Comparison of ENCODE assay signal across 10 cellular contexts in the genomic region with DNA sequence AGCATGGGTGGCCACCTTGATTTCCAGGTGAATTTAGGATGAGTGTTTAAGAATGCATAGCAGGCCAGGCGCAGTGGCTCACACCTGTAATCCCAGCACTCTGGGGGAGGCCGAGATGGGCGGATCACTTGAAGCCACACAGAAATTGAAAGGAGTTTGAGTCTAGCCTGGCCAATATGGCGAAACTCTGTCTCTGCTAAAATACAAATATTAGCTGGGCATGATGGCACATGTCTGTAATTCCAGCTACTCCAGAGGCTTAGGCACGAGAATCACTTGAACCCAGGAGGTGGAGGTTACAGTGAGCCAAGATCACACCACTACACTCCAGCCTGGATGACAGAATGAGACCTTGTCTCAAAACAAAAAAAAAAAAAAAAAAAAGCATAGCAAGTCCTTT. TPM values are rescaled to one million over a fixed set of nuclear protein-coding genes. Genes with fewer than 3 reads are reported as not detected.
DNase-seq lines count a peak whose midpoint lies in the region; ATAC-seq, FAIRE-seq and TF ChIP-seq lines count a peak whose summit lies in the region.
"Not testable (repeated sequence)": the region's sequence is repeated elsewhere in the genome, so short reads cannot be mapped to it uniquely, and the experiment has no call there.
"Had no signal": no experiment of that assay in that cellular context is flagged by ENCODE, and none has a peak within 500 bp of the region (broad histone marks: within the 10 kb centered on the region; RNA-seq: fewer than 3 reads in every experiment).

No MANE protein-coding gene starts in this region.

- TF ChIP-seq POLR2A in HCT116 (IDR thresholded peaks at IDR 0.05; ENCODE audit: borderline replicate concordance, extremely low read depth, insufficient read depth, insufficient read length); esophagus squamous epithelium (IDR thresholded peaks at IDR 0.05): not testable (repeated sequence)

- FAIRE-seq in keratinocyte (lab: Jason Lieb, UNC) = not testable (repeated sequence)

- POLR2A ChIA-PET in HCT116 (lab: Charles Lee) = not testable (repeated sequence)
- POLR2A ChIA-PET in MCF 10A (lab: Yijun Ruan, JAX) = interaction anchor here (1.2 to 1.8 kb wide), 3 partner anchors 9 to 44 kb away, joined by 3 to 4 read pairs (median 3); no protein-coding TSS in a partner anchor

- not testable (repeated sequence) for H4K20me1 ChIP-seq in BLaER1; HCT116 (ENCODE audit: insufficient read depth); keratinocyte (ENCODE audit: control insufficient read depth, extremely low read depth, insufficient read depth, low read length)

- H3K79me2 ChIP-seq in HCT116 (ENCODE audit: insufficient read depth, low read length) (peaks cover 21% of the 10 kb centered on the region), keratinocyte (ENCODE audit: control insufficient read depth, insufficient read depth, low read length) (peaks cover 16% of the 10 kb centered on the region)

- H3K27ac ChIP-seq in BLaER1; keratinocyte (ENCODE audit: control insufficient read depth, insufficient read depth, low read length): not testable (repeated sequence)
- peak overlapping the region; percentile 1; the same call in 1 of the 2 replicates for H3K27ac ChIP-seq in HCT116 (ENCODE audit: low read depth, low read length)
- peak overlapping the region; percentile 14 for H3K27ac ChIP-seq in RWPE2 (ENCODE audit: poor library complexity, severe bottlenecking)
- peak overlapping the region; percentile 31 to 76 (median 54) for H3K27ac ChIP-seq in esophagus squamous epithelium

- H3K9me2 ChIP-seq in HCT116 (ENCODE audit: insufficient read depth) = not testable (repeated sequence)

- H3K9me1 ChIP-seq in keratinocyte (ENCODE audit: control insufficient read depth, extremely low read depth, insufficient read depth, low read length) = not testable (repeated sequence)

- CTCF ChIA-PET in HCT116 (lab: Charles Lee); MCF 10A (lab: Yijun Ruan, JAX): not testable (repeated sequence)

- RAD21 ChIA-PET in HCT116 (lab: Charles Lee; ENCODE audit: low non-redundant PET in 1 of 2, low total read pairs in 2 of 2, uncharacterized antibody in 2 of 2, unreplicated experiment in 2 of 2) = not testable (repeated sequence)

- not testable (repeated sequence) for H3K4me1 Mint-ChIP-seq in MCF 10A (ENCODE audit: insufficient read depth, unreplicated experiment)
- H3K4me1 Mint-ChIP-seq in neural crest cell = peaks cover 14% of the 10 kb centered on the region

- not testable (repeated sequence) for TF ChIP-seq CTCF in HCT116 (IDR thresholded peaks at IDR 0.05 in 2 of 3, conservative IDR thresholded peaks at IDR 0.05 in 1 of 3; ENCODE audit: borderline replicate concordance in 1 of 3, insufficient read depth in 1 of 3, low read depth in 2 of 3, low read length in 2 of 3); RWPE2 (IDR thresholded peaks at IDR 0.05; ENCODE audit: poor library complexity, severe bottlenecking); MCF 10A (IDR thresholded peaks at IDR 0.05; ENCODE audit: unreplicated experiment); epithelial cell of esophagus (IDR thresholded peaks at IDR 0.05; ENCODE audit: insufficient read depth, low read depth, low read length, missing control alignments); esophagus squamous epithelium (IDR thresholded peaks at IDR 0.05); keratinocyte (optimal IDR thresholded peaks at IDR 0.05 in 1 of 3, IDR thresholded peaks at IDR 0.05 in 1 of 3, conservative IDR thresholded peaks at IDR 0.05 in 1 of 3; ENCODE audit: extremely low read depth in 1 of 3, insufficient read depth in 2 of 3, low read length in 3 of 3); neural crest cell (conservative IDR thresholded peaks at IDR 0.05)

- H3K4me3 ChIP-seq in BLaER1; HCT116 (replicated peaks in 1 of 2; ENCODE audit: low read depth in 1 of 2, low read length in 2 of 2); RWPE2 (ENCODE audit: severe bottlenecking); epithelial cell of esophagus (ENCODE audit: low read length); esophagus squamous epithelium; keratinocyte (ENCODE audit: control insufficient read depth in 2 of 3, extremely low read depth in 1 of 3, insufficient read depth in 2 of 3, low read depth in 1 of 3, low read length in 3 of 3): not testable (repeated sequence)

- 31 to 55% methylated on average over 5 of the region's 5 CpGs for WGBS in esophagus squamous epithelium, 2 donors

- H3K36me3 Mint-ChIP-seq in MCF 10A (ENCODE audit: insufficient read depth, unreplicated experiment); neural crest cell (ENCODE audit: low read depth): not testable (repeated sequence)

- H3K9me3 Mint-ChIP-seq in MCF 10A (ENCODE audit: unreplicated experiment); neural crest cell: not testable (repeated sequence)

- not testable (repeated sequence) for H3K27ac Mint-ChIP-seq in MCF 10A (ENCODE audit: low read depth, unreplicated experiment); neural crest cell (ENCODE audit: unreplicated experiment)

- H3K4me1 ChIP-seq in BLaER1 (peaks cover 38% of the 10 kb centered on the region), HCT116 (ENCODE audit: control insufficient read depth in 1 of 2, insufficient read depth in 2 of 2, low read length in 2 of 2) (peaks cover 18 to 21% of the 10 kb centered on the region in 2 experiments), esophagus squamous epithelium (peaks cover 4 to 32% (median 9%) of the 10 kb centered on the region in 3 donors)
- not testable (repeated sequence) for H3K4me1 ChIP-seq in RWPE2 (ENCODE audit: insufficient read depth, poor library complexity, severe bottlenecking); keratinocyte (ENCODE audit: control insufficient read depth, extremely low read depth, insufficient read depth, low read length)

- not testable (repeated sequence) for DNase-seq in HCT116 (ENCODE audit: low read depth, low spot score); RWPE2 (ENCODE audit: low spot score); esophagus squamous epithelium (lab: John Stamatoyannopoulos, UW); keratinocyte (ENCODE audit: low read depth, low spot score); neural crest cell (ENCODE audit: low read depth, low spot score)
- DNase-seq in MCF 10A (ENCODE audit: unreplicated experiment) (peak; percentile 38), epithelial cell of esophagus (ENCODE audit: low read depth) (peak; percentile 72)

- intact Hi-C loops in HCT116 (cut with micrococcal nuclease) = loop anchor here (5.0 kb wide), 1 partner anchor 131 kb away; no protein-coding TSS in a partner anchor
- intact Hi-C loops in MCF 10A (cut with micrococcal nuclease); esophagus squamous epithelium (cut with DNase I): not testable (repeated sequence)

- dilution Hi-C loops in keratinocyte (cut with MboI; ENCODE audit: extremely low pct_ligation_motif_present, low sequenced_read_pairs) = not testable (repeated sequence)

- H3K9ac ChIP-seq in BLaER1; HCT116 (ENCODE audit: low read length); keratinocyte (ENCODE audit: control insufficient read depth, extremely low read depth, insufficient read depth, low read length): not testable (repeated sequence)

- not testable (repeated sequence) for H3K27me3 ChIP-seq in BLaER1; HCT116 (ENCODE audit: insufficient read depth, low read length); RWPE2 (ENCODE audit: insufficient read depth, poor library complexity, severe bottlenecking); esophagus squamous epithelium; keratinocyte (ENCODE audit: control insufficient read depth, extremely low read depth, insufficient read depth, low read length)

- not testable (repeated sequence) for H3K4me3 Mint-ChIP-seq in MCF 10A (ENCODE audit: unreplicated experiment)
- H3K4me3 Mint-ChIP-seq in neural crest cell = peak overlapping the region; percentile 70

- not testable (repeated sequence) for TF ChIP-seq RAD21 in HCT116 (IDR thresholded peaks at IDR 0.05; ENCODE audit: low read depth)

- H3K4me2 ChIP-seq in BLaER1 (peak overlapping the region; percentile 80), HCT116 (ENCODE audit: low read length) (peak overlapping the region; percentile 51), keratinocyte (ENCODE audit: control insufficient read depth, extremely low read depth, insufficient read depth, low read depth, low read length) (peak overlapping the region; percentile 16)

- not testable (repeated sequence) for ATAC-seq in HCT116; RWPE2 (ENCODE audit: low read depth)

- not testable (repeated sequence) for BruUV-seq in HCT116 (replicated peaks; lab: Mats Ljungman, UMichigan); MCF 10A (replicated peaks; lab: Mats Ljungman, UMichigan)

- not testable (repeated sequence) for H3K36me3 ChIP-seq in BLaER1; HCT116 (ENCODE audit: control insufficient read depth in 1 of 2, insufficient read depth in 2 of 2, low read length in 2 of 2); RWPE2 (ENCODE audit: low read depth); esophagus squamous epithelium; keratinocyte (ENCODE audit: control insufficient read depth in 2 of 2, extremely low read depth in 1 of 2, insufficient read depth in 2 of 2, low read length in 2 of 2)

- not testable (repeated sequence) for H2AFZ ChIP-seq in HCT116 (ENCODE audit: low read depth, low read length, poor library complexity, severe bottlenecking)
- H2AFZ ChIP-seq in keratinocyte (ENCODE audit: control insufficient read depth, low read length) = peak overlapping the region; percentile 5

- not testable (repeated sequence) for H3K27me3 Mint-ChIP-seq in MCF 10A (ENCODE audit: insufficient read depth, unreplicated experiment)
- H3K27me3 Mint-ChIP-seq in neural crest cell (ENCODE audit: low read depth) = peaks cover 29% of the 10 kb centered on the region

- not testable (repeated sequence) for H3K9me3 ChIP-seq in BLaER1; HCT116 (ENCODE audit: control insufficient read depth in 1 of 2, insufficient read depth in 1 of 2, low read depth in 1 of 2, low read length in 2 of 2); RWPE2 (ENCODE audit: severe bottlenecking); esophagus squamous epithelium; keratinocyte (ENCODE audit: control insufficient read depth, low read depth, low read length)

RNA-seq across cellular contexts. Expression of gene ZNF12, which starts 19.6 kb away (rescaled TPM):
- total RNA-seq in HCT116 (2021; ENCODE audit: unreplicated experiment) (19.0 TPM), MCF 10A (2022) (22.1 and 22.4 TPM in 2 replicates), esophagus squamous epithelium (10 to 100 TPM in 3 of 4 donors, 1 to 10 TPM in 1; 8.6 to 22.3 (median 11.3) TPM), neural crest cell (21.9 and 24.6 TPM in 2 replicates)
- polyA plus RNA-seq in HCT116 (2012) = 5.4 and 11.6 TPM in 2 replicates
- 7.6 to 12.5 TPM (median 12.3 TPM) in 3 replicates for polyA plus RNA-seq in keratinocyte
- 6.6 TPM for polyA plus RNA-seq in keratinocyte (2011; ENCODE audit: low read depth)
- 3.3 and 6.8 TPM in 2 replicates for polyA plus RNA-seq in keratinocyte (2011; cell fraction: cytosol; rRNA removed)
- polyA plus RNA-seq in keratinocyte (2011; cell fraction: nucleus; rRNA removed) = 20.0 and 27.8 TPM in 2 replicates
- polyA plus RNA-seq in keratinocyte (2012; ENCODE audit: low replicate concordance) = 7.1 and 8.3 TPM in 2 replicates
- 2.6 to 16.0 TPM (median 8.8 TPM) in 3 replicates for polyA minus RNA-seq in keratinocyte
- polyA minus RNA-seq in keratinocyte (2011; cell fraction: cytosol; rRNA and poly(A)+ RNA removed) = 5.2 TPM
- 10.7 and 21.6 TPM in 2 replicates for polyA minus RNA-seq in keratinocyte (2011; cell fraction: nucleus; rRNA and poly(A)+ RNA removed)

RNA-seq across cellular contexts. Expression of gene RSPH10B2, which starts 27.6 kb away (rescaled TPM):
- total RNA-seq in HCT116 (2021; ENCODE audit: unreplicated experiment) (0.37 TPM), MCF 10A (2022) (not detected in 2 replicates), esophagus squamous epithelium (not detected), neural crest cell (0.65 and 0.96 TPM in 2 replicates)
- 0.10 and 0.12 TPM in 2 replicates for polyA plus RNA-seq in HCT116 (2012)
- 0.01 to 0.03 TPM in 2 of 3 replicates, not detected in the other for polyA plus RNA-seq in keratinocyte
- not detected for polyA plus RNA-seq in keratinocyte (2011; ENCODE audit: low read depth)
- 0.05 TPM in 1 of 2 replicates, not detected in the other for polyA plus RNA-seq in keratinocyte (2011; cell fraction: cytosol; rRNA removed)
- 0.22 TPM in 1 of 2 replicates, not detected in the other for polyA plus RNA-seq in keratinocyte (2011; cell fraction: nucleus; rRNA removed)
- polyA plus RNA-seq in keratinocyte (2012; ENCODE audit: low replicate concordance) = not detected in 2 replicates
- 0.90 TPM in 1 of 3 replicates, not detected in the others for polyA minus RNA-seq in keratinocyte
- not detected for polyA minus RNA-seq in keratinocyte (2011; cell fraction: cytosol; rRNA and poly(A)+ RNA removed)
- not detected in 2 replicates for polyA minus RNA-seq in keratinocyte (2011; cell fraction: nucleus; rRNA and poly(A)+ RNA removed)
- polyA plus RNA-seq: BJ, CD14-positive monocyte had no signal

Comparison
In these comparisons a context has a peak if more than half of its experiments do, and no peak if none do; other contexts are left out.
1. H3K4me2 ChIP-seq: peak in every context shown above with its lines; median percentile 80 in BLaER1; 51 in HCT116; 16 in keratinocyte.